ENCODE assay signal across 18 cellular contexts in genomic region chr18:8351173-8351572, GRCh38.
"Had no signal": no experiment of that assay in that cellular context is flagged by ENCODE, and none has a peak within 500 bp of the region (broad histone marks: within the 10 kb centered on the region; RNA-seq: fewer than 3 reads in every experiment).

No MANE protein-coding gene starts in this region.

- H3K27ac ChIP-seq: epithelial cell of prostate, tibial nerve, vagina had no signal

- H3K4me3 ChIP-seq: tibial nerve, vagina had no signal

- H3K27me3 ChIP-seq: tibial nerve, vagina had no signal

- H3K9me3 Mint-ChIP-seq: natural killer cell treated with Interleukin-12 subunit alpha and Interleukin-12 subunit beta and Interleukin-15 and Interleukin-18, amount 100 ng/mL, for 72 hours had no signal

- H3K27me3 Mint-ChIP-seq: natural killer cell treated with Interleukin-12 subunit alpha and Interleukin-12 subunit beta and Interleukin-15 and Interleukin-18, amount 100 ng/mL, for 72 hours had no signal

- H3K36me3 Mint-ChIP-seq: natural killer cell treated with Interleukin-12 subunit alpha and Interleukin-12 subunit beta and Interleukin-15 and Interleukin-18, amount 100 ng/mL, for 72 hours had no signal

- H3K4me1 ChIP-seq: tibial nerve, vagina had no signal

- H3K4me3 Mint-ChIP-seq: dendritic cell treated with granulocyte-macrophage colony-stimulating factor and Interleukin-4, amounts not matched to agents 40 ng/mL and 50 ng/mL, for 4 days; natural killer cell treated with Interleukin-12 subunit alpha and Interleukin-12 subunit beta and Interleukin-15 and Interleukin-18, amount 100 ng/mL, for 72 hours had no signal

- H3K27ac Mint-ChIP-seq: dendritic cell treated with granulocyte-macrophage colony-stimulating factor and Interleukin-4, amounts not matched to agents 40 ng/mL and 50 ng/mL, for 4 days; natural killer cell treated with Interleukin-12 subunit alpha and Interleukin-12 subunit beta and Interleukin-15 and Interleukin-18, amount 100 ng/mL, for 72 hours had no signal

- H3K36me3 ChIP-seq: vagina had no signal

- H3K9me3 ChIP-seq: tibial nerve, vagina had no signal

- ATAC-seq: activated CD4-positive, CD25-positive, alpha-beta regulatory T cell treated with anti-CD3 and anti-CD28 coated beads, Interleukin-2, amount 50 U/mL, for 24 hours; natural killer cell treated with Interleukin-12 subunit alpha and Interleukin-12 subunit beta and Interleukin-15 and Interleukin-18, amount 100 ng/mL, for 72 hours had no signal

- DNase-seq: activated CD4-positive, alpha-beta T cell treated with anti-CD3 and anti-CD28 coated beads, Interleukin-2, amount 50 U/mL, for 1 hour; activated naive CD4-positive, alpha-beta T cell; activated T-cell treated with anti-CD3 and anti-CD28 coated beads for 4 hours; aorta; cerebellar nuclear complex; effector memory CD4-positive, alpha-beta T cell; glutamatergic neuron; mesendoderm; stimulated activated CD4-positive, alpha-beta T cell treated with anti-CD3 and anti-CD28 coated beads, Interleukin-15, amount 100 ng/mL, for 24 hours; stimulated activated CD4-positive, alpha-beta T cell treated with anti-CD3 and anti-CD28 coated beads, Interleukin-4, amount 100 ng/mL, for 1 hour; stimulated activated naive CD4-positive, alpha-beta T cell treated with Interleukin-2 at 50 U/mL for 16 hours; substantia nigra had no signal
